In the genomic region with DNA sequence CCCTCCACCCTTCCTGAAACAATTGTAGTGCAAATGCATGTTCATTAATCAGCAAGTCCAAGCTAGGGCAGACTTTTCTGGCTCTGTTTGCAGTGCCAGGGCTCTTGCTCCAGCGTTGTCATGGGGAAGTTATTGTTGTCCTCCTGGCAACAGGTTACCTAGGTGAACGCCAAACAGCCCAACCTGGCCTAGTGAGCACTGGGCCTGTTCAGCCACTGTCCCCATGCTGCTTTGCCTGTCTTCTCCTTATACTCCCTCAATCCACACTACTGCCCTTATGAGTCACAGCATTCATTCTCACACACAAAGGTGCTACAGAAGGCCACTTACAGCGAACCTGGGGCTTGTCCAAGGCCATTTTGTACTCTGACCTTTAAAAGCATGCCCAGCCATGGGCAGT, we compare ENCODE assay signal across 8 cellular contexts. TPM values are rescaled to one million over a fixed set of nuclear protein-coding genes. Genes with fewer than 3 reads are reported as not detected.
DNase-seq lines count a peak whose midpoint lies in the region; TF ChIP-seq lines count a peak whose summit lies in the region.

No MANE protein-coding gene starts in this region.

- H3K27ac Mint-ChIP-seq in immature natural killer cell: no peak overlapping the region
- no peak overlapping the region for H3K27ac Mint-ChIP-seq in activated T-cell treated with anti-CD3 and anti-CD28 coated beads, Interleukin-2, amount 50 U/mL, for 24 hours

- H3K27me3 Mint-ChIP-seq in immature natural killer cell (ENCODE audit: low read depth in 3 of 3): peaks cover 2 to 14% (median 2%) of the 10 kb centered on the region in 3 donors
- no peaks in the 10 kb centered on the region for H3K27me3 Mint-ChIP-seq in activated T-cell treated with anti-CD3 and anti-CD28 coated beads, Interleukin-2, amount 50 U/mL, for 24 hours

- peaks cover 1 to 4% of the 10 kb centered on the region in 2 donors for H3K4me1 Mint-ChIP-seq in immature natural killer cell
- peaks cover 7% of the 10 kb centered on the region for H3K4me1 Mint-ChIP-seq in activated T-cell treated with anti-CD3 and anti-CD28 coated beads, Interleukin-2, amount 50 U/mL, for 24 hours (ENCODE audit: low read depth)

- DNase-seq in DMS53 treated with DMSO at 0.1 percent for 48 hours (lab: John Stamatoyannopoulos, UW; ENCODE audit: unreplicated experiment) (peak; percentile 6), NCI-H69 (lab: John Stamatoyannopoulos, UW) (peak; percentile 65), epithelial cell of proximal tubule (ENCODE audit: low read depth) (peak; percentile 98), mucosa of gallbladder (ENCODE audit: low spot score) (peak; percentile 86), NCI-H2107 treated with DMSO at 0.1 percent for 48 hours (lab: John Stamatoyannopoulos, UW; ENCODE audit: unreplicated experiment) (no peak), immature natural killer cell (no peak), HuH-7.5 (ENCODE audit: low spot score) (no peak)
- no peak for DNase-seq in activated T-cell treated with anti-CD3 and anti-CD28 coated beads, Interleukin-2, amount 50 U/mL, for 24 hours

- H3K9me3 Mint-ChIP-seq in immature natural killer cell: no peaks in the 10 kb centered on the region
- H3K9me3 Mint-ChIP-seq in activated T-cell treated with anti-CD3 and anti-CD28 coated beads, Interleukin-2, amount 50 U/mL, for 24 hours: no peaks in the 10 kb centered on the region

- no peak overlapping the region for H3K4me3 ChIP-seq in epithelial cell of proximal tubule (ENCODE audit: low read depth, low read length)

- no peak for TF ChIP-seq CTCF in epithelial cell of proximal tubule (conservative IDR thresholded peaks at IDR 0.05; ENCODE audit: low read depth, low read length)

- H3K4me3 Mint-ChIP-seq in immature natural killer cell: no peak overlapping the region
- no peak overlapping the region for H3K4me3 Mint-ChIP-seq in activated T-cell treated with anti-CD3 and anti-CD28 coated beads, Interleukin-2, amount 50 U/mL, for 24 hours

- no peaks in the 10 kb centered on the region for H3K36me3 Mint-ChIP-seq in immature natural killer cell
- H3K36me3 Mint-ChIP-seq in activated T-cell treated with anti-CD3 and anti-CD28 coated beads, Interleukin-2, amount 50 U/mL, for 24 hours (ENCODE audit: low read depth): no peaks in the 10 kb centered on the region

RNA-seq across cellular contexts. Expression of a gene that starts 34.6 kb away (rescaled TPM):
- total RNA-seq in epithelial cell of proximal tubule (24.2 and 28.9 TPM in 2 replicates), mucosa of gallbladder (120 TPM)
- 1 to 10 TPM in 1 of 3 donors, not detected in 2; 1.0 TPM for polyA plus RNA-seq in immature natural killer cell

Comparison
In these comparisons a context has a peak if more than half of its experiments do, and no peak if none do; other contexts are left out.
1. DNase-seq: peak in DMS53 treated with DMSO at 0.1 percent for 48 hours (single experiment), NCI-H69 (single experiment), epithelial cell of proximal tubule (single experiment) and mucosa of gallbladder (single experiment); none in NCI-H2107 treated with DMSO at 0.1 percent for 48 hours (single experiment), immature natural killer cell (0 of 3), HuH-7.5 (single experiment) and activated T-cell treated with anti-CD3 and anti-CD28 coated beads, Interleukin-2, amount 50 U/mL, for 24 hours (single experiment).